In genomic region chr7:129664029-129665012, GRCh38 we compare ENCODE assay signal across 8 cellular contexts. TPM values are rescaled to one million over a fixed set of nuclear protein-coding genes. Genes with fewer than 3 reads are reported as not detected.
DNase-seq lines count a peak whose midpoint lies in the region; ATAC-seq and TF ChIP-seq lines count a peak whose summit lies in the region.

No MANE protein-coding gene starts in this region.

- WGBS in hepatocyte (ENCODE audit: low lambda C conversion rate, missing lambda C conversion rate): 84% methylated on average over 5 of the region's 5 CpGs

- CTCF ChIA-PET in WTC11 (lab: Charles Lee): interaction anchor here (0.7 to 2.5 kb wide), 4 partner anchors 118 to 166 kb away, joined by 3 to 21 read pairs (median 4); no protein-coding TSS in a partner anchor

- peaks cover 22% of the 10 kb centered on the region for H3K36me3 ChIP-seq in ACC112 (ENCODE audit: insufficient read depth, low read length)
- H3K36me3 ChIP-seq in hepatocyte (replicated peaks; ENCODE audit: insufficient read depth, low read depth): peaks cover 3% of the 10 kb centered on the region

- intact Hi-C loops in posterior vena cava (cut with DNase I): loop anchor here (10.0 kb wide), 3 partner anchors 160 to 350 kb away; no protein-coding TSS in a partner anchor

- H3K4me3 ChIP-seq in ACC112 (ENCODE audit: low read depth, low read length) (no peak overlapping the region), hepatocyte (no peak overlapping the region)

- H3K27ac ChIP-seq in ACC112 (ENCODE audit: low read depth, low read length): peak overlapping the region; percentile 37
- H3K27ac ChIP-seq in hepatocyte: no peak overlapping the region

- no peaks in the 10 kb centered on the region for H4K20me1 ChIP-seq in hepatocyte (ENCODE audit: insufficient read depth, poor library complexity, severe bottlenecking)

- H3K27ac Mint-ChIP-seq in WTC11 (peak overlapping the region; percentile 81; the same call in 1 of the 2 replicates), type B pancreatic cell (no peak overlapping the region)

- H3K27me3 ChIP-seq in ACC112 (ENCODE audit: insufficient read depth, low read length) (no peaks in the 10 kb centered on the region), hepatocyte (no peaks in the 10 kb centered on the region)

- H3K9me3 Mint-ChIP-seq in WTC11 (peaks cover 34% of the 10 kb centered on the region), type B pancreatic cell (peaks cover 16% of the 10 kb centered on the region)

- no peaks in the 10 kb centered on the region for H3K9me2 ChIP-seq in hepatocyte (replicated peaks; ENCODE audit: insufficient read depth)

- no peak for ATAC-seq in WTC11

- H3K4me3 Mint-ChIP-seq in WTC11 (no peak overlapping the region), type B pancreatic cell (no peak overlapping the region)

- H3K79me2 ChIP-seq in ACC112 (ENCODE audit: control insufficient read depth, insufficient read depth, low read length, unreplicated experiment): peaks cover 3% of the 10 kb centered on the region
- no peaks in the 10 kb centered on the region for H3K79me2 ChIP-seq in hepatocyte

- TF ChIP-seq CTCF in GM12872 (IDR thresholded peaks at IDR 0.05; ENCODE audit: insufficient read depth, low read depth, low read length): peak; percentile 45; the same call in 2 of the 3 replicates
- TF ChIP-seq CTCF in WTC11 (IDR thresholded peaks at IDR 0.05): no peak
- peak; percentile 65 for TF ChIP-seq CTCF in hepatocyte (IDR thresholded peaks at IDR 0.05; ENCODE audit: poor library complexity)
- peak; percentile 71 for TF ChIP-seq CTCF in type B pancreatic cell (conservative IDR thresholded peaks at IDR 0.05)

- peaks cover 41% of the 10 kb centered on the region for H3K36me3 Mint-ChIP-seq in WTC11
- H3K36me3 Mint-ChIP-seq in type B pancreatic cell: peaks cover 32% of the 10 kb centered on the region

- H3K4me1 Mint-ChIP-seq in WTC11 (peaks cover 11% of the 10 kb centered on the region), type B pancreatic cell (ENCODE audit: unreplicated experiment) (no peaks in the 10 kb centered on the region)

- DNase-seq in NCI-H2081 (lab: John Stamatoyannopoulos, UW): peak; percentile 62 to 67
- DNase-seq in WTC11 (ENCODE audit: low spot score): no peak
- DNase-seq in hepatocyte (ENCODE audit: low spot score): peak; percentile 60
- DNase-seq in type B pancreatic cell (ENCODE audit: extremely low spot score, unreplicated experiment): no peak
- DNase-seq in posterior vena cava (ENCODE audit: low spot score): no peak
- DNase-seq in activated T-cell treated with anti-CD3 and anti-CD28 coated beads for 4 hours: no peak

- no peak overlapping the region for H3K4me2 ChIP-seq in hepatocyte

- H3K4me1 ChIP-seq in ACC112 (ENCODE audit: control insufficient read depth, insufficient read depth, low read length, unreplicated experiment): peaks cover 20% of the 10 kb centered on the region
- H3K4me1 ChIP-seq in hepatocyte (ENCODE audit: insufficient read depth): no peaks in the 10 kb centered on the region

- H3K9me3 ChIP-seq in hepatocyte (ENCODE audit: low read depth): peaks cover 7% of the 10 kb centered on the region

- no peaks in the 10 kb centered on the region for H3K27me3 Mint-ChIP-seq in WTC11 (ENCODE audit: low read depth)
- no peaks in the 10 kb centered on the region for H3K27me3 Mint-ChIP-seq in type B pancreatic cell

- no peak overlapping the region for H2AFZ ChIP-seq in ACC112 (ENCODE audit: low read length, unreplicated experiment)
- H2AFZ ChIP-seq in hepatocyte: no peak overlapping the region

- POLR2A ChIA-PET in WTC11 (lab: Charles Lee): no interaction called here

TF ChIP-seq in WTC11, 78 proteins besides CTCF, POLR2A, EP300 and RAD21:
- TF ChIP-seq ZNF219 (CRISPR knock-in tag; IDR thresholded peaks at IDR 0.05; ENCODE audit: borderline replicate concordance) (no peak), ZNF396 (CRISPR knock-in tag; IDR thresholded peaks at IDR 0.05; ENCODE audit: borderline replicate concordance) (no peak), ELF4 (CRISPR knock-in tag; IDR thresholded peaks at IDR 0.05; ENCODE audit: low read depth) (no peak), MYBL2 (CRISPR knock-in tag; IDR thresholded peaks at IDR 0.05) (no peak), ZBTB21 (CRISPR knock-in tag; IDR thresholded peaks at IDR 0.05; ENCODE audit: borderline replicate concordance) (no peak)

RNA-seq across cellular contexts. Expression of gene NRF1, which starts 52.8 kb away (rescaled TPM):
- total RNA-seq in WTC11 (2021) (16.4 to 18.3 TPM (median 16.4 TPM) in 3 replicates), hepatocyte (12.0 and 21.7 TPM in 2 replicates), type B pancreatic cell (ENCODE audit: low replicate concordance) (16.9 and 25.6 TPM in 2 replicates), posterior vena cava (10 to 100 TPM; 11.7 to 13.8 TPM)
- 5.4 and 11.2 TPM in 2 replicates for polyA plus RNA-seq in hepatocyte

Comparison
In these comparisons a context has a peak if more than half of its experiments do, and no peak if none do; other contexts are left out.
1. DNase-seq: peak in NCI-H2081 (2 of 2) and hepatocyte (single experiment); none in WTC11 (single experiment), type B pancreatic cell (single experiment), posterior vena cava (single experiment) and activated T-cell treated with anti-CD3 and anti-CD28 coated beads for 4 hours (single experiment).